In genomic region chrX:110006161-110006560, GRCh38 we compare ENCODE assay signal across 20 cellular contexts. TPM values are rescaled to one million over a fixed set of nuclear protein-coding genes. Genes with fewer than 3 reads are reported as not detected.
DNase-seq lines count a peak whose midpoint lies in the region; ATAC-seq and TF ChIP-seq lines count a peak whose summit lies in the region.
"Had no signal": no experiment of that assay in that cellular context is flagged by ENCODE, and none has a peak within 500 bp of the region (broad histone marks: within the 10 kb centered on the region; RNA-seq: fewer than 3 reads in every experiment).

No MANE protein-coding gene starts in this region.

- H3K4me3 ChIP-seq in gastrocnemius medialis (peak overlapping the region in 2 of 4 donors; percentile 71), aorta (ENCODE audit: low read length in 2 of 2) (no peak overlapping the region)
- H3K4me3 ChIP-seq: HAP-1 had no signal

- H3K36me3 ChIP-seq in gastrocnemius medialis (no peaks in the 10 kb centered on the region), aorta (ENCODE audit: control insufficient read depth in 1 of 2, insufficient read depth in 2 of 2, low read length in 1 of 2) (no peaks in the 10 kb centered on the region)

- no peak for DNase-seq in natural killer cell treated with Interleukin-12 subunit alpha and Interleukin-12 subunit beta and Interleukin-15 and Interleukin-18, amount 100 ng/mL, for 72 hours (ENCODE audit: low spot score)
- DNase-seq in natural killer cell (no peak), glutamatergic neuron (no peak), gastrocnemius medialis (no peak), aorta (no peak)
- DNase-seq in effector CD4-positive, alpha-beta T cell = no peak
- no peak for DNase-seq in activated naive CD8-positive, alpha-beta T cell treated with anti-CD3 and anti-CD28 coated beads, Interleukin-2, amount 50 U/mL, for 24 hours
- no peak for DNase-seq in activated T-cell treated with anti-CD3 and anti-CD28 coated beads, Interleukin-2, amount 50 U/mL, for 48 hours
- DNase-seq: Caco-2; CD4-positive, alpha-beta T cell; Kasumi-1; NCI-H1105 treated with DMSO at 0.1 percent for 48 hours; NCI-H1694 treated with DMSO at 0.1 percent for 48 hours; NCI-H2227 treated with DMSO at 0.1 percent for 48 hours; NCI-H510A treated with DMSO at 0.1 percent for 48 hours; NCI-H774; RPMI8226; SIG-M5 had no signal

- H3K27me3 ChIP-seq in gastrocnemius medialis (no peaks in the 10 kb centered on the region), aorta (ENCODE audit: control insufficient read depth in 1 of 2, insufficient read depth in 2 of 2, low read length in 1 of 2) (no peaks in the 10 kb centered on the region)

- H3K27me3 Mint-ChIP-seq in natural killer cell treated with Interleukin-12 subunit alpha and Interleukin-12 subunit beta and Interleukin-15 and Interleukin-18, amount 100 ng/mL, for 72 hours = peaks cover 0 to 2% of the 10 kb centered on the region in 2 donors
- H3K27me3 Mint-ChIP-seq in natural killer cell (ENCODE audit: low read depth in 2 of 2) (no peaks in the 10 kb centered on the region), glutamatergic neuron (ENCODE audit: unreplicated experiment) (peaks cover 5% of the 10 kb centered on the region)
- H3K27me3 Mint-ChIP-seq in activated naive CD8-positive, alpha-beta T cell treated with anti-CD3 and anti-CD28 coated beads, Interleukin-2, amount 50 U/mL, for 24 hours = no peaks in the 10 kb centered on the region
- H3K27me3 Mint-ChIP-seq: CD4-positive, alpha-beta T cell; IgD-negative memory B cell had no signal

- TF ChIP-seq POLR2A in gastrocnemius medialis (IDR thresholded peaks at IDR 0.05) = no peak

- H3K36me3 Mint-ChIP-seq in natural killer cell treated with Interleukin-12 subunit alpha and Interleukin-12 subunit beta and Interleukin-15 and Interleukin-18, amount 100 ng/mL, for 72 hours = peaks cover 4% of the 10 kb centered on the region
- no peaks in the 10 kb centered on the region for H3K36me3 Mint-ChIP-seq in natural killer cell
- H3K36me3 Mint-ChIP-seq in glutamatergic neuron (ENCODE audit: unreplicated experiment) = no peaks in the 10 kb centered on the region
- H3K36me3 Mint-ChIP-seq in activated naive CD8-positive, alpha-beta T cell treated with anti-CD3 and anti-CD28 coated beads, Interleukin-2, amount 50 U/mL, for 24 hours (ENCODE audit: low read depth) = peaks cover 6% of the 10 kb centered on the region

- peaks cover 35 to 41% of the 10 kb centered on the region in 2 donors for H3K4me1 Mint-ChIP-seq in natural killer cell treated with Interleukin-12 subunit alpha and Interleukin-12 subunit beta and Interleukin-15 and Interleukin-18, amount 100 ng/mL, for 72 hours (ENCODE audit: low read depth in 2 of 2)
- H3K4me1 Mint-ChIP-seq in natural killer cell = peaks cover 22 to 33% of the 10 kb centered on the region in 2 donors
- H3K4me1 Mint-ChIP-seq in glutamatergic neuron (ENCODE audit: low read depth, unreplicated experiment) = peaks cover 42% of the 10 kb centered on the region
- H3K4me1 Mint-ChIP-seq in activated naive CD8-positive, alpha-beta T cell treated with anti-CD3 and anti-CD28 coated beads, Interleukin-2, amount 50 U/mL, for 24 hours = peaks cover 35% of the 10 kb centered on the region

- H3K4me3 Mint-ChIP-seq in natural killer cell treated with Interleukin-12 subunit alpha and Interleukin-12 subunit beta and Interleukin-15 and Interleukin-18, amount 100 ng/mL, for 72 hours = peak overlapping the region; percentile 91
- H3K4me3 Mint-ChIP-seq in natural killer cell (no peak overlapping the region), glutamatergic neuron (ENCODE audit: unreplicated experiment) (peak overlapping the region; percentile 68)
- H3K4me3 Mint-ChIP-seq in activated naive CD8-positive, alpha-beta T cell treated with anti-CD3 and anti-CD28 coated beads, Interleukin-2, amount 50 U/mL, for 24 hours = no peak overlapping the region

- intact Hi-C loops in natural killer cell (cut with micrococcal nuclease) (loop anchor here (10.0 kb wide), 1 partner anchor 471 kb away; the partner anchor contains the start of gene NXT2), gastrocnemius medialis (cut with DNase I; ENCODE audit: low total_unique reads) (loop anchor here (5.0 kb wide), 1 partner anchor 51 kb away; no protein-coding TSS in a partner anchor), aorta (cut with DNase I) (loop anchor here (10.0 kb wide), 2 partner anchors 139 to 409 kb away; no protein-coding TSS in a partner anchor)

- ATAC-seq in natural killer cell treated with Interleukin-12 subunit alpha and Interleukin-12 subunit beta and Interleukin-15 and Interleukin-18, amount 100 ng/mL, for 72 hours = no peak
- ATAC-seq in natural killer cell = no peak
- no peak for ATAC-seq in gastrocnemius medialis
- ATAC-seq in aorta (ENCODE audit: low FRiP score) = no peak
- ATAC-seq in activated naive CD8-positive, alpha-beta T cell treated with anti-CD3 and anti-CD28 coated beads, Interleukin-2, amount 50 U/mL, for 24 hours = no peak

- peak overlapping the region; percentile 88 to 92 (median 91) for H3K27ac ChIP-seq in gastrocnemius medialis
- no peak overlapping the region for H3K27ac ChIP-seq in aorta (ENCODE audit: low read depth in 1 of 2, low read length in 2 of 2)

- H3K9me3 Mint-ChIP-seq in natural killer cell treated with Interleukin-12 subunit alpha and Interleukin-12 subunit beta and Interleukin-15 and Interleukin-18, amount 100 ng/mL, for 72 hours = no peaks in the 10 kb centered on the region
- no peaks in the 10 kb centered on the region for H3K9me3 Mint-ChIP-seq in natural killer cell
- H3K9me3 Mint-ChIP-seq in glutamatergic neuron (ENCODE audit: unreplicated experiment) = peaks cover 7% of the 10 kb centered on the region
- H3K9me3 Mint-ChIP-seq in activated naive CD8-positive, alpha-beta T cell treated with anti-CD3 and anti-CD28 coated beads, Interleukin-2, amount 50 U/mL, for 24 hours = no peaks in the 10 kb centered on the region
- H3K9me3 Mint-ChIP-seq: CD4-positive, alpha-beta T cell; IgD-negative memory B cell had no signal

- peaks cover 20 to 26% of the 10 kb centered on the region in 2 donors for H3K4me1 ChIP-seq in gastrocnemius medialis
- no peaks in the 10 kb centered on the region for H3K4me1 ChIP-seq in aorta (ENCODE audit: control insufficient read depth in 1 of 2, insufficient read depth in 2 of 2, low read length in 2 of 2)
- H3K4me1 ChIP-seq: Caco-2 had no signal

- H3K9me3 ChIP-seq in gastrocnemius medialis (no peaks in the 10 kb centered on the region), aorta (ENCODE audit: control insufficient read depth, low read length) (no peaks in the 10 kb centered on the region)
- H3K9me3 ChIP-seq: Caco-2, HAP-1 had no signal

- 66 to 93% methylated on average over 2 of the region's 2 CpGs for WGBS in aorta, 2 donors

- H3K27ac Mint-ChIP-seq in natural killer cell treated with Interleukin-12 subunit alpha and Interleukin-12 subunit beta and Interleukin-15 and Interleukin-18, amount 100 ng/mL, for 72 hours = no peak overlapping the region
- no peak overlapping the region for H3K27ac Mint-ChIP-seq in natural killer cell
- peak overlapping the region; percentile 62 for H3K27ac Mint-ChIP-seq in glutamatergic neuron (ENCODE audit: unreplicated experiment)
- no peak overlapping the region for H3K27ac Mint-ChIP-seq in activated naive CD8-positive, alpha-beta T cell treated with anti-CD3 and anti-CD28 coated beads, Interleukin-2, amount 50 U/mL, for 24 hours
- H3K27ac Mint-ChIP-seq: IgD-negative memory B cell had no signal

- in situ Hi-C loops in gastrocnemius medialis (cut with MboI; ENCODE audit: low sequenced_read_pairs in 4 of 4) = no loop called here

- no peak for TF ChIP-seq CTCF in natural killer cell (IDR thresholded peaks at IDR 0.05)
- TF ChIP-seq CTCF in glutamatergic neuron (IDR thresholded peaks at IDR 0.05; ENCODE audit: partially characterized antibody, unreplicated experiment) = no peak
- no peak for TF ChIP-seq CTCF in gastrocnemius medialis (IDR thresholded peaks at IDR 0.05 in 4 of 5, conservative IDR thresholded peaks at IDR 0.05 in 1 of 5)

RNA-seq across cellular contexts. Expression of gene TMEM164, which starts 3.2 kb away (rescaled TPM):
- 10 to 100 TPM; 29.6 to 41.0 TPM for total RNA-seq in natural killer cell treated with Interleukin-12 subunit alpha and Interleukin-12 subunit beta and Interleukin-15 and Interleukin-18, amount 100 ng/mL, for 72 hours
- total RNA-seq in natural killer cell (10 to 100 TPM; 18.9 to 80.6 (median 30.6) TPM), glutamatergic neuron (ENCODE audit: unreplicated experiment) (56.6 TPM), gastrocnemius medialis (10 to 100 TPM; 40.1 to 61.2 (median 47.3) TPM), aorta (10 to 100 TPM; 13.5 to 18.3 TPM)
- 1 to 10 TPM; 7.8 to 8.9 TPM for polyA plus RNA-seq in aorta

Comparison
In these comparisons a context has a peak if more than half of its experiments do, and no peak if none do; other contexts are left out.
1. H3K4me3 Mint-ChIP-seq: peak in natural killer cell treated with Interleukin-12 subunit alpha and Interleukin-12 subunit beta and Interleukin-15 and Interleukin-18, amount 100 ng/mL, for 72 hours (single experiment) and glutamatergic neuron (single experiment); none in natural killer cell (single experiment) and activated naive CD8-positive, alpha-beta T cell treated with anti-CD3 and anti-CD28 coated beads, Interleukin-2, amount 50 U/mL, for 24 hours (single experiment).
2. H3K27ac ChIP-seq: peak in gastrocnemius medialis (4 of 4); none in aorta (0 of 2).